Comparison of ENCODE assay signal across 8 cellular contexts in the genomic region with DNA sequence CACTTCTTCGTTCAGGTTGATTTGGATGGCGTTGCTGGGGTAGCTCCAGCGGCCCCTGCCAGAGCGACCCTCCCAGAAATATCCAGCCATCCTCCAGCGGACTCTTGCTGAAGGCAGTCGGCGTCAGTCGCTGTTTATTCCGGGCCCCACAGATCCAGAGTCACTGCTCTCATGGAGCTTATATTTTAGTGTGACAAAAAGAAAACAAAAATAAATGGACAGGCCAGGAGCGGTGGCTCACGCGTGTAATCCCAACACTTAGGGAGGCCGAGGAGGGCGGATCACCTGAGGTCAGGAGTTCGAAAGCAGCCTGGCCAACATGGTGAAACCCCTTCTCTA. TPM values are rescaled to one million over a fixed set of nuclear protein-coding genes. Genes with fewer than 3 reads are reported as not detected.
DNase-seq lines count a peak whose midpoint lies in the region; ATAC-seq, FAIRE-seq and TF ChIP-seq lines count a peak whose summit lies in the region.

No MANE protein-coding gene starts in this region.

- peak overlapping the region; percentile 99 for H3K27ac ChIP-seq in brain microvascular endothelial cell
- peak overlapping the region; percentile 95 for H3K27ac ChIP-seq in lower lobe of right lung
- H3K27ac ChIP-seq in upper lobe of right lung: peak overlapping the region; percentile 96

- peaks cover 13% of the 10 kb centered on the region for H3K4me1 Mint-ChIP-seq in activated naive CD4-positive, alpha-beta T cell treated with anti-CD3 and anti-CD28 coated beads for 36 hours (ENCODE audit: low read depth)

- H3K36me3 ChIP-seq in brain microvascular endothelial cell (replicated peaks) (peaks cover 5% of the 10 kb centered on the region), lower lobe of right lung (peaks cover 18% of the 10 kb centered on the region), upper lobe of right lung (peaks cover 19% of the 10 kb centered on the region)

- H3K9me3 ChIP-seq in lower lobe of right lung (no peaks in the 10 kb centered on the region), upper lobe of right lung (no peaks in the 10 kb centered on the region)

- peak overlapping the region; percentile 98 for H3K4me3 Mint-ChIP-seq in activated naive CD4-positive, alpha-beta T cell treated with anti-CD3 and anti-CD28 coated beads for 36 hours

- intact Hi-C loops in activated naive CD4-positive, alpha-beta T cell treated with anti-CD3 and anti-CD28 coated beads for 36 hours (cut with micrococcal nuclease): loop anchor here (1.0 kb wide), 5 partner anchors 114 to 334 kb away; a partner anchor contains a TSS
- intact Hi-C loops in lower lobe of right lung (cut with DNase I) (no loop called here), upper lobe of right lung (cut with DNase I) (no loop called here)

- in situ Hi-C loops in brain microvascular endothelial cell (cut with HindIII; ENCODE audit: low pct_ligation_motif_present, low sequenced_read_pairs): no loop called here

- CTCF ChIA-PET in activated naive CD4-positive, alpha-beta T cell treated with anti-CD3 and anti-CD28 coated beads for 36 hours (lab: Charles Lee): interaction anchor here (2.5 kb wide), 1 partner anchor 12 kb away, joined by 17 read pairs; no protein-coding TSS in a partner anchor

- no peaks in the 10 kb centered on the region for H3K9me3 Mint-ChIP-seq in activated naive CD4-positive, alpha-beta T cell treated with anti-CD3 and anti-CD28 coated beads for 36 hours

- no peak for FAIRE-seq in urothelium cell line (lab: Jason Lieb, UNC)

- H3K4me1 ChIP-seq in lower lobe of right lung: peaks cover 27% of the 10 kb centered on the region
- peaks cover 13% of the 10 kb centered on the region for H3K4me1 ChIP-seq in upper lobe of right lung

- H3K27me3 ChIP-seq in brain microvascular endothelial cell (replicated peaks): no peaks in the 10 kb centered on the region
- H3K27me3 ChIP-seq in lower lobe of right lung (ENCODE audit: low read depth): no peaks in the 10 kb centered on the region
- no peaks in the 10 kb centered on the region for H3K27me3 ChIP-seq in upper lobe of right lung

- no peaks in the 10 kb centered on the region for H3K27me3 Mint-ChIP-seq in activated naive CD4-positive, alpha-beta T cell treated with anti-CD3 and anti-CD28 coated beads for 36 hours (ENCODE audit: low read depth)

- peaks cover 2% of the 10 kb centered on the region for H3K36me3 Mint-ChIP-seq in activated naive CD4-positive, alpha-beta T cell treated with anti-CD3 and anti-CD28 coated beads for 36 hours (ENCODE audit: low read depth)

- no peak for DNase-seq in activated naive CD4-positive, alpha-beta T cell treated with anti-CD3 and anti-CD28 coated beads for 36 hours
- DNase-seq in activated naive CD4-positive, alpha-beta T cell treated with Interleukin-2 at 50 U/mL for 16 hours: no peak
- no peak for DNase-seq in brain microvascular endothelial cell
- DNase-seq in lower lobe of right lung: no peak
- DNase-seq in upper lobe of right lung: no peak
- DNase-seq in urothelium cell line (ENCODE audit: low spot score): no peak
- DNase-seq in foreskin melanocyte: no peak

- peak overlapping the region; percentile 92 for H3K4me3 ChIP-seq in brain microvascular endothelial cell (ENCODE audit: low read depth, low read length)
- peak overlapping the region; percentile 98 for H3K4me3 ChIP-seq in lower lobe of right lung
- peak overlapping the region; percentile 71 for H3K4me3 ChIP-seq in upper lobe of right lung

- peak overlapping the region; percentile 83 for H3K27ac Mint-ChIP-seq in activated naive CD4-positive, alpha-beta T cell treated with anti-CD3 and anti-CD28 coated beads for 36 hours

- TF ChIP-seq CTCF in brain microvascular endothelial cell (IDR thresholded peaks at IDR 0.05; ENCODE audit: low read depth, low read length, missing control alignments): no peak
- no peak for TF ChIP-seq CTCF in lower lobe of right lung (IDR thresholded peaks at IDR 0.05)
- TF ChIP-seq CTCF in upper lobe of right lung (IDR thresholded peaks at IDR 0.05): no peak

- ATAC-seq in lower lobe of right lung (peak; percentile 36 to 46), upper lobe of right lung (peak; percentile 17), HG03565 (IDR thresholded peaks at IDR 0.05; ENCODE audit: unreplicated experiment) (no peak)

RNA-seq across cellular contexts. Expression of a gene that starts 0.8 kb away (rescaled TPM):
- 10 to 100 TPM; 33.3 to 35.6 TPM for total RNA-seq in activated naive CD4-positive, alpha-beta T cell treated with anti-CD3 and anti-CD28 coated beads for 36 hours
- total RNA-seq in lower lobe of right lung (35.7 TPM), upper lobe of right lung (30.7 TPM)

RNA-seq across cellular contexts. Expression of a gene that starts 27.6 kb away (rescaled TPM):
- total RNA-seq in activated naive CD4-positive, alpha-beta T cell treated with anti-CD3 and anti-CD28 coated beads for 36 hours: under 1 TPM; 0.30 to 0.50 TPM
- total RNA-seq in lower lobe of right lung (0.71 TPM), upper lobe of right lung (0.78 TPM)
